18 cellular contexts compared by ENCODE assay signal in genomic region chr14:25034803-25035681, GRCh38. TPM values are rescaled to one million over a fixed set of nuclear protein-coding genes. Genes with fewer than 3 reads are reported as not detected.
DNase-seq lines count a peak whose midpoint lies in the region; ATAC-seq and TF ChIP-seq lines count a peak whose summit lies in the region.
"Had no signal": no experiment of that assay in that cellular context is flagged by ENCODE, and none has a peak within 500 bp of the region (broad histone marks: within the 10 kb centered on the region; RNA-seq: fewer than 3 reads in every experiment).

No MANE protein-coding gene starts in this region.

- no peak overlapping the region for H3K27ac Mint-ChIP-seq in Calu3 (ENCODE audit: unreplicated experiment)
- H3K27ac Mint-ChIP-seq: CD4-positive, CD25-positive, alpha-beta regulatory T cell had no signal

- no peak overlapping the region for H3K4me3 Mint-ChIP-seq in Calu3 (ENCODE audit: low read depth, unreplicated experiment)
- H3K4me3 Mint-ChIP-seq: CD4-positive, CD25-positive, alpha-beta regulatory T cell had no signal

- no peaks in the 10 kb centered on the region for H3K36me3 Mint-ChIP-seq in Calu3 (ENCODE audit: insufficient read depth, unreplicated experiment)
- H3K36me3 Mint-ChIP-seq: CD4-positive, CD25-positive, alpha-beta regulatory T cell had no signal

- peak overlapping the region; percentile 25; the same call in 1 of the 2 replicates for H3K27ac ChIP-seq in 22Rv1
- H3K27ac ChIP-seq: SJSA1 had no signal

- intact Hi-C loops in Calu3 (cut with micrococcal nuclease; ENCODE audit: unreplicated experiment) (loop anchor here (1.0 kb wide), 1 partner anchor 229 kb away; no protein-coding TSS in a partner anchor), left colon (cut with DNase I, micrococcal nuclease) (no loop called here)

- CTCF ChIA-PET in Calu3 (lab: Charles Lee): interaction anchor here (0.7 to 2.0 kb wide), 8 partner anchors 38 to 274 kb away, joined by 3 to 7 read pairs (median 4); no protein-coding TSS in a partner anchor

- TF ChIP-seq CTCF in 22Rv1 (IDR thresholded peaks at IDR 0.05) (no peak), Calu3 (IDR thresholded peaks at IDR 0.05; ENCODE audit: unreplicated experiment) (no peak)

- H3K4me1 Mint-ChIP-seq in Calu3 (ENCODE audit: low read depth, unreplicated experiment): no peaks in the 10 kb centered on the region
- H3K4me1 Mint-ChIP-seq: CD4-positive, CD25-positive, alpha-beta regulatory T cell had no signal

- no peaks in the 10 kb centered on the region for H3K27me3 Mint-ChIP-seq in Calu3 (ENCODE audit: unreplicated experiment)
- H3K27me3 Mint-ChIP-seq: CD4-positive, CD25-positive, alpha-beta regulatory T cell had no signal

- no peaks in the 10 kb centered on the region for H3K9me3 Mint-ChIP-seq in Calu3 (ENCODE audit: low read depth, unreplicated experiment)

- BruUV-seq in Calu3 (replicated peaks; lab: Mats Ljungman, UMichigan): no TSS peak

- DNase-seq in Calu3 (peak; percentile 12), NCI-H69 (lab: John Stamatoyannopoulos, UW) (peak; percentile 38), left colon (peak in 1 of 2 donors; percentile 64), NCI-H2227 (lab: John Stamatoyannopoulos, UW; ENCODE audit: unreplicated experiment) (no peak), NCI-H187 treated with DMSO at 0.1 percent for 48 hours (lab: John Stamatoyannopoulos, UW) (no peak)
- DNase-seq in activated CD4-positive, alpha-beta T cell treated with anti-CD3 and anti-CD28 coated beads for 1 hour: no peak
- DNase-seq: AML-193; CD4-positive, CD25-positive, alpha-beta regulatory T cell; GF-D8; GOT3; KG1; MG63; NCI-H1092 treated with DMSO at 0.1 percent for 48 hours; NCI-H446; NCI-H774; SW 1271 had no signal

- ATAC-seq in left colon: peak; percentile 95

RNA-seq across cellular contexts. Expression of gene STXBP6, which starts 14.9 kb away (rescaled TPM):
- total RNA-seq in Calu3 (2022) (6.4 and 7.9 TPM in 2 replicates), left colon (10 to 100 TPM; 19.9 to 28.3 TPM)
- total RNA-seq: CD4-positive, CD25-positive, alpha-beta regulatory T cell had no signal

Comparison
In these comparisons a context has a peak if more than half of its experiments do, and no peak if none do; other contexts are left out.
1. DNase-seq: peak in Calu3 (single experiment) and NCI-H69 (single experiment); none in NCI-H2227 (single experiment), NCI-H187 treated with DMSO at 0.1 percent for 48 hours (single experiment) and activated CD4-positive, alpha-beta T cell treated with anti-CD3 and anti-CD28 coated beads for 1 hour (single experiment).